In genomic region chr5:112086740-112087139, GRCh38 we compare ENCODE assay signal across 34 cellular contexts.
"Had no signal": no experiment of that assay in that cellular context is flagged by ENCODE, and none has a peak within 500 bp of the region (broad histone marks: within the 10 kb centered on the region; RNA-seq: fewer than 3 reads in every experiment).

No MANE protein-coding gene starts in this region.

- H3K36me3 ChIP-seq: MG63 had no signal

- H3K27me3 ChIP-seq: MG63 had no signal

- H3K9ac ChIP-seq: KMS-11 had no signal

- H3K4me3 ChIP-seq: MG63 had no signal

- H3K27ac ChIP-seq: KMS-11 had no signal

- H3K4me2 ChIP-seq: KMS-11 had no signal

- DNase-seq: Karpas-422, Kasumi-1, MG63, MM.1S, MV-4-11, NCI-H1048, NCI-H1092, NCI-H1092 treated with DMSO at 0.1 percent for 48 hours, NCI-H1105, NCI-H1105 treated with DMSO at 0.1 percent for 48 hours, NCI-H1417, NCI-H1417 treated with DMSO at 0.1 percent for 48 hours, NCI-H1436, NCI-H1436 treated with DMSO at 0.1 percent for 48 hours, NCI-H146, NCI-H1694, NCI-H1694 treated with DMSO at 0.1 percent for 48 hours, NCI-H187, NCI-H187 treated with DMSO at 0.1 percent for 48 hours, NCI-H1930, NCI-H2029, NCI-H2029 treated with DMSO at 0.1 percent for 48 hours, NCI-H2081, NCI-H2081 treated with DMSO at 0.1 percent for 48 hours, NCI-H2107, NCI-H2171, NCI-H2171 treated with DMSO at 0.1 percent for 48 hours, NCI-H2227 treated with DMSO at 0.1 percent for 48 hours, NCI-H226, NCI-H345, NCI-H446 treated with DMSO at 0.1 percent for 48 hours, NCI-H510A, NCI-H510A treated with DMSO at 0.1 percent for 48 hours had no signal
